ENCODE assay signal across 10 cellular contexts in the genomic region with DNA sequence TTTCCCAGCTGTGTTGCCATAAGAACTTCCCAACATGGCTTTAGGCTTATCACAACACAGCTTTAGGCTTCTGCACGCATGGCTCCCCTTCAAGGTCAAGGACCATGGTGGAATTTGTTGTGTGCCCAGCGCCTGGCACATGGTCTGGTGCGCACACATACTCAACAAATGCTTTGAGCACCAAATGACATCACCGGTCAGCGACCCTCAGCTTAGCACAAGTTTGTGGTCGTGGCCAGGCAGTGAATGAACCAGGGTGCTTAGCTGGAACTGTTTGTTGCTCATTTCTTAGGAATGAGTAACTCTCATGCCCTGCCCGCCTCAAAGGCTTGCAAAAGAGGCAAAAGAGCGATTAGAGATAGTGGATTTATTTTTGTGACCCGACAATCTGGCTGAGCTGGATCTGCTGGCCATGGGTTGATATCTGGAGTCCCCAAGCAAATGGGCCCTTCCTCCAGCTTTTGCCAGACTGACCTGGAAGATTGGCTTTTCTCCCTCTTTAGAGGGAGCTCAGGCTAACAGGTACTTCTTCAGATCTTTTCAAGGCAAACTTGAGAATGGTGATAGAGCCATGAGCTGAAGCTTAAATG. TPM values are rescaled to one million over a fixed set of nuclear protein-coding genes. Genes with fewer than 3 reads are reported as not detected.
DNase-seq lines count a peak whose midpoint lies in the region; ATAC-seq, FAIRE-seq and TF ChIP-seq lines count a peak whose summit lies in the region.
"Had no signal": no experiment of that assay in that cellular context is flagged by ENCODE, and none has a peak within 500 bp of the region (broad histone marks: within the 10 kb centered on the region; RNA-seq: fewer than 3 reads in every experiment).

No MANE protein-coding gene starts in this region.

- no peak overlapping the region for H2AFZ ChIP-seq in K562 (ENCODE audit: low read depth, low read length)

- peaks cover 32% of the 10 kb centered on the region for H4K20me1 ChIP-seq in K562 (replicated peaks; ENCODE audit: control insufficient read depth, insufficient read depth, low read length)

- intact Hi-C loops in K562 (cut with micrococcal nuclease) = loop anchor here (2.0 to 5.0 kb wide), 3 partner anchors 33 to 100 kb away; a partner anchor contains a TSS

- peak overlapping the region; percentile 20 to 46; a peak in 3 of 4 replicates for H3K9ac ChIP-seq in K562 (ENCODE audit: insufficient read depth in 1 of 2, low read depth in 2 of 2, low read length in 2 of 2)
- H3K9ac ChIP-seq: BLaER1 had no signal

- H3K9me3 ChIP-seq in K562 (replicated peaks; ENCODE audit: control insufficient read depth, insufficient read depth, low read depth, low read length) = no peaks in the 10 kb centered on the region
- H3K9me3 ChIP-seq: BLaER1 had no signal

- TF ChIP-seq EP300 in K562 (IDR thresholded peaks at IDR 0.05; ENCODE audit: low read length) = no peak; the same call in 1 of the 2 replicates

- TF ChIP-seq POLR2A in K562 (conservative IDR thresholded peaks at IDR 0.05) = no peak

- H3K36me3 ChIP-seq in K562 (ENCODE audit: control insufficient read depth, insufficient read depth, low read length) = peaks cover 65% of the 10 kb centered on the region
- no peaks in the 10 kb centered on the region for H3K36me3 ChIP-seq in kidney epithelial cell (ENCODE audit: control insufficient read depth, insufficient read depth, low read length)

- in situ Hi-C loops in K562 (cut with MboI) = no loop called here

- no peak overlapping the region; the same call in 1 of the 2 replicates for H3K4me3 ChIP-seq in K562
- H3K4me3 ChIP-seq in kidney epithelial cell (ENCODE audit: low read depth, low read length) = no peak overlapping the region
- H3K4me3 ChIP-seq: BLaER1 had no signal

- peak overlapping the region; percentile 65 for H3K4me2 ChIP-seq in K562 (ENCODE audit: insufficient read depth, low read length)
- H3K4me2 ChIP-seq: BLaER1 had no signal

- no peak for TF ChIP-seq RAD21 in K562 (CRISPR knock-in tag; conservative IDR thresholded peaks at IDR 0.05 in 1 of 2, IDR thresholded peaks at IDR 0.05 in 1 of 2)

- FAIRE-seq in K562 (lab: Jason Lieb, UNC) = peak; percentile 89

- POLR2A ChIA-PET in K562 (lab: Yijun Ruan, JAX) = interaction anchor here (0.6 to 3.0 kb wide), 11 partner anchors 9 to 299 kb away, joined by 3 to 12 read pairs (median 4); no protein-coding TSS in a partner anchor

- ATAC-seq in K562 = peak; percentile 41
- ATAC-seq in HG02759 (IDR thresholded peaks at IDR 0.05; ENCODE audit: unreplicated experiment) = no peak
- no peak for ATAC-seq in GM21367 (IDR thresholded peaks at IDR 0.05; ENCODE audit: unreplicated experiment)

- H3K79me2 ChIP-seq in K562 (ENCODE audit: control insufficient read depth, insufficient read depth, low read length) = peaks cover 50% of the 10 kb centered on the region

- CTCF ChIA-PET in K562 (lab: Yijun Ruan, JAX; ENCODE audit: low intra/inter-chr PET ratio) = interaction anchor here (0.6 to 1.3 kb wide), 2 partner anchors 75 to 100 kb away, joined by 3 to 6 read pairs; no protein-coding TSS in a partner anchor

- H3K27ac ChIP-seq in K562 (ENCODE audit: extremely low read depth, low read depth, low read length) = peak overlapping the region; percentile 82
- H3K27ac ChIP-seq: BLaER1 had no signal

- BruUV-seq in K562 (replicated peaks; lab: Mats Ljungman, UMichigan) = no TSS peak

- DNase-seq in A172 (ENCODE audit: low spot score) = peak; percentile 93
- DNase-seq in HT1080 (ENCODE audit: low read depth) = peak; percentile 95
- DNase-seq in K562 (ENCODE audit: extremely low read depth in 1 of 4, low spot score in 3 of 4) = peak; percentile 73 to 88 (median 77)
- DNase-seq in kidney epithelial cell (ENCODE audit: low read depth) = peak; percentile 98
- DNase-seq in NCI-H1436 (lab: John Stamatoyannopoulos, UW) = no peak
- no peak for DNase-seq in DMS 273 (lab: John Stamatoyannopoulos, UW; ENCODE audit: unreplicated experiment)
- DNase-seq: NCI-H2171 had no signal

- H3K27me3 ChIP-seq in K562 (ENCODE audit: control insufficient read depth in 2 of 2, insufficient read depth in 2 of 2, low read length in 2 of 2) (no peaks in the 10 kb centered on the region), kidney epithelial cell (ENCODE audit: control insufficient read depth, insufficient read depth, low read length) (no peaks in the 10 kb centered on the region)
- H3K27me3 ChIP-seq: BLaER1 had no signal

- 20% methylated on average over 9 of the region's 9 CpGs for WGBS in K562 (ENCODE audit: insufficient coverage, low coverage, missing lambda C conversion rate)

- TF ChIP-seq CTCF in K562 (IDR thresholded peaks at IDR 0.05 in 2 of 3, conservative IDR thresholded peaks at IDR 0.05 in 1 of 3; ENCODE audit: insufficient read depth in 2 of 3, low read depth in 1 of 3, low read length in 3 of 3) (no peak), kidney epithelial cell (IDR thresholded peaks at IDR 0.05; ENCODE audit: insufficient read depth, low read length, poor library complexity, severe bottlenecking) (no peak)

- peaks cover 6% of the 10 kb centered on the region for H3K9me1 ChIP-seq in K562 (ENCODE audit: control insufficient read depth, insufficient read depth, low read length)

- H3K4me1 ChIP-seq in K562 (replicated peaks in 1 of 2; ENCODE audit: control insufficient read depth in 2 of 2, insufficient read depth in 2 of 2, low read length in 2 of 2) = peaks cover 29 to 51% of the 10 kb centered on the region in 2 experiments

TF ChIP-seq in K562, 482 proteins besides CTCF, POLR2A, EP300 and RAD21 (continues in another document):
- TF ChIP-seq, protein P1, sequence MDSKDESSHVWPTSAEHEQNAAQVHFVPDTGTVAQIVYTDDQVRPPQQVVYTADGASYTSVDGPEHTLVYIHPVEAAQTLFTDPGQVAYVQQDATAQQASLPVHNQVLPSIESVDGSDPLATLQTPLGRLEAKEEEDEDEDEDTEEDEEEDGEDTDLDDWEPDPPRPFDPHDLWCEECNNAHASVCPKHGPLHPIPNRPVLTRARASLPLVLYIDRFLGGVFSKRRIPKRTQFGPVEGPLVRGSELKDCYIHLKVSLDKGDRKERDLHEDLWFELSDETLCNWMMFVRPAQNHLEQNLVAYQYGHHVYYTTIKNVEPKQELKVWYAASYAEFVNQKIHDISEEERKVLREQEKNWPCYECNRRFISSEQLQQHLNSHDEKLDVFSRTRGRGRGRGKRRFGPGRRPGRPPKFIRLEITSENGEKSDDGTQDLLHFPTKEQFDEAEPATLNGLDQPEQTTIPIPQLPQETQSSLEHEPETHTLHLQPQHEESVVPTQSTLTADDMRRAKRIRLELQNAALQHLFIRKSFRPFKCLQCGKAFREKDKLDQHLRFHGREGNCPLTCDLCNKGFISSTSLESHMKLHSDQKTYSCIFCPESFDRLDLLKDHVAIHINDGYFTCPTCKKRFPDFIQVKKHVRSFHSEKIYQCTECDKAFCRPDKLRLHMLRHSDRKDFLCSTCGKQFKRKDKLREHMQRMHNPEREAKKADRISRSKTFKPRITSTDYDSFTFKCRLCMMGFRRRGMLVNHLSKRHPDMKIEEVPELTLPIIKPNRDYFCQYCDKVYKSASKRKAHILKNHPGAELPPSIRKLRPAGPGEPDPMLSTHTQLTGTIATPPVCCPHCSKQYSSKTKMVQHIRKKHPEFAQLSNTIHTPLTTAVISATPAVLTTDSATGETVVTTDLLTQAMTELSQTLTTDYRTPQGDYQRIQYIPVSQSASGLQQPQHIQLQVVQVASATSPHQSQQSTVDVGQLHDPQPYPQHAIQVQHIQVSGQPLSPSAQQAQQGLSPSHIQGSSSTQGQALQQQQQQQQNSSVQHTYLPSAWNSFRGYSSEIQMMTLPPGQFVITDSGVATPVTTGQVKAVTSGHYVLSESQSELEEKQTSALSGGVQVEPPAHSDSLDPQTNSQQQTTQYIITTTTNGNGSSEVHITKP (IDR thresholded peaks at IDR 0.05; ENCODE audit: partially characterized antibody) = peak; percentile 58

RNA-seq across cellular contexts. Expression of a gene that starts 58.9 kb away (rescaled TPM):
- 26.0 and 27.9 TPM in 2 replicates for total RNA-seq in A172 (2014; rRNA removed; shearing (Covaris generic))
- total RNA-seq in HT1080 (2014; rRNA removed; shearing (Covaris generic)) = 37.0 and 68.4 TPM in 2 replicates
- 237 and 246 TPM in 2 replicates for polyA plus RNA-seq in HT1080 (2015; cell fraction: cytosol; rRNA removed)
- polyA plus RNA-seq in HT1080 (2015; cell fraction: nucleus; rRNA removed) = 62.7 and 65.3 TPM in 2 replicates
- total RNA-seq in K562 (2011; cell fraction: chromatin; rRNA removed; ENCODE audit: low replicate concordance) = 60.9 and 94.0 TPM in 2 replicates
- total RNA-seq in K562 (2011; cell fraction: nucleolus; rRNA removed) = 39.0 and 46.8 TPM in 2 replicates
- 92.2 and 142 TPM in 2 replicates for total RNA-seq in K562 (2011; cell fraction: nucleoplasm; rRNA removed)
- 31.3 and 36.1 TPM in 2 replicates for total RNA-seq in K562 (2014; rRNA removed)
- 33.6 and 34.5 TPM in 2 replicates for total RNA-seq in K562 (2014; rRNA removed; fragmentation: Illumina TruSeq; extraction: Trizol)
- 27.3 and 28.7 TPM in 2 replicates for total RNA-seq in K562 (2015; rRNA removed; fragmentation: Illumina TruSeq; extraction: Trizol)
- 118 and 129 TPM in 2 replicates for total RNA-seq in K562 (2021)
- 51.9 and 61.8 TPM in 2 replicates for polyA plus RNA-seq in K562 (2011; rRNA removed)
- 104 and 110 TPM in 2 replicates for polyA plus RNA-seq in K562 (2011; cell fraction: cytosol; rRNA removed)
- 62.6 and 63.5 TPM in 2 replicates for polyA plus RNA-seq in K562 (2011; cell fraction: nucleus; rRNA removed)
- polyA plus RNA-seq in K562 (2012) = 102 and 243 TPM in 2 replicates
- polyA plus RNA-seq in K562 (2014; fragmentation: Illumina TruSeq; extraction: Trizol) = 151 and 157 TPM in 2 replicates
- 10 to 100 TPM; 14.1 to 21.7 TPM for polyA plus RNA-seq in K562 (2014; fragmentation: Nextera tagmentation; extraction: Ambion mirVana)
- polyA plus RNA-seq in K562 (2014; rRNA removed) = 84.2 and 84.3 TPM in 2 replicates
- 35.4 and 39.4 TPM in 2 replicates for polyA minus RNA-seq in K562 (2011; rRNA and poly(A)+ RNA removed)
- polyA minus RNA-seq in K562 (2011; cell fraction: cytosol; rRNA and poly(A)+ RNA removed) = 64.4 and 65.4 TPM in 2 replicates
- 28.3 and 33.3 TPM in 2 replicates for polyA minus RNA-seq in K562 (2011; cell fraction: nucleus; rRNA and poly(A)+ RNA removed)
- 77.7 and 89.0 TPM in 2 replicates for total RNA-seq in kidney epithelial cell

Comparison
In these comparisons a context has a peak if more than half of its experiments do, and no peak if none do; other contexts are left out.
1. DNase-seq: peak in A172 (single experiment), HT1080 (single experiment), K562 (4 of 4) and kidney epithelial cell (single experiment); none in NCI-H1436 (single experiment) and DMS 273 (single experiment).